Comparison of ENCODE assay signal across 8 cellular contexts in the genomic region with DNA sequence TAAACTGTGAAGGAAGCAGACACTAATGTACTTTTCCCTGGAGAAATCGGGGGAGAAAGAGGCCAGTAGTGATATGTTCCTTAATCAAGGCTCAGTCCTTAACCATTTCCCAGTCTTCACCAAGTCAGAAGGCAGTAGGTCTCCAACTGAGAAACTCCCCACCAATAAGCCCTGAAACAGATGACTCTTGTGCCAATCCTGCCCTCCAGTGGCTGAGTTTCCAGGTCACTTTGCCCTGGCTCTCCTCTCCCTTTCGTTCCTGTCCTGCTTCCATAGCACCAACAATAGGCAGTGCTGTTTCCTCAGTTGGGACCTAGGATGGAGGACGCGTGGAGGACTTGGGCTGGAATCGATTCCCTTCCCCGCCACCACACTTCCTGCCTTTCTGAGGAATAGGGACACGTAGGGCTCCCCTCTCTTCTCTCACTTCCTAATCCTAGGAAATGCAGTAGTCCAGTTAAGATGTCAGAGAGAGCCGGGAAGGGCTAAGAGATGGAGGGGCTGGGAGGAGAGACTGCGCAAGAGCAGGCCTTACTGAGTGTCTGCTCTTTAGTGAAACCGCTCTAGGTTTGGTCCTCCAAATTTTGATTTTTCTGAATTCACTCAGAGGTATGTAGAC. TPM values are rescaled to one million over a fixed set of nuclear protein-coding genes. Genes with fewer than 3 reads are reported as not detected.
DNase-seq lines count a peak whose midpoint lies in the region; ATAC-seq and TF ChIP-seq lines count a peak whose summit lies in the region.

No MANE protein-coding gene starts in this region.

- no peak overlapping the region for H3K9ac ChIP-seq in SK-N-MC (ENCODE audit: insufficient read length)
- no peak overlapping the region for H3K9ac ChIP-seq in fibroblast of lung (ENCODE audit: insufficient read depth, low read length)

- H2AFZ ChIP-seq in fibroblast of lung (ENCODE audit: low read length), result peak overlapping the region; percentile 46

- no peaks in the 10 kb centered on the region for H3K9me3 Mint-ChIP-seq in T-helper 2 cell treated with Interferon-gamma antibody and Interleukin-4, amounts not matched to agents 5 μg/mL and 100 μg/mL, for 36 hours

- H3K27me3 ChIP-seq in fibroblast of lung (ENCODE audit: control insufficient read depth, insufficient read depth, low read length), result no peaks in the 10 kb centered on the region

- no peak for ATAC-seq in GM21515 (IDR thresholded peaks at IDR 0.05; ENCODE audit: unreplicated experiment)

- H3K36me3 Mint-ChIP-seq in T-helper 2 cell treated with Interferon-gamma antibody and Interleukin-4, amounts not matched to agents 5 μg/mL and 100 μg/mL, for 36 hours (ENCODE audit: low read depth), result no peaks in the 10 kb centered on the region

- no peaks in the 10 kb centered on the region for H3K4me1 Mint-ChIP-seq in T-helper 2 cell treated with Interferon-gamma antibody and Interleukin-4, amounts not matched to agents 5 μg/mL and 100 μg/mL, for 36 hours (ENCODE audit: low read depth)

- H3K4me3 ChIP-seq in AG10803 (ENCODE audit: low read length) (no peak overlapping the region), SK-N-MC (no peak overlapping the region), fibroblast of lung (replicated peaks in 1 of 4; ENCODE audit: control extremely low read depth in 1 of 4, insufficient read depth in 1 of 4, low read depth in 3 of 4, low read length in 4 of 4) (no peak overlapping the region)

- H3K36me3 ChIP-seq in SK-N-MC (ENCODE audit: insufficient read depth, low read length) (no peaks in the 10 kb centered on the region), fibroblast of lung (ENCODE audit: control insufficient read depth, insufficient read depth, low read length) (no peaks in the 10 kb centered on the region)

- no peak overlapping the region for H3K27ac Mint-ChIP-seq in T-helper 2 cell treated with Interferon-gamma antibody and Interleukin-4, amounts not matched to agents 5 μg/mL and 100 μg/mL, for 36 hours

- no peaks in the 10 kb centered on the region for H3K79me2 ChIP-seq in fibroblast of lung (ENCODE audit: control insufficient read depth, insufficient read depth, low read length)

- H3K9me3 ChIP-seq in SK-N-MC (ENCODE audit: low read depth, low read length), result no peaks in the 10 kb centered on the region
- no peaks in the 10 kb centered on the region for H3K9me3 ChIP-seq in fibroblast of lung (ENCODE audit: control insufficient read depth, insufficient read depth, low read depth, low read length)

- H3K27ac ChIP-seq in SK-N-MC (no peak overlapping the region), fibroblast of lung (ENCODE audit: insufficient read depth, low read length) (no peak overlapping the region)

- H4K20me1 ChIP-seq in fibroblast of lung (ENCODE audit: control insufficient read depth, extremely low read depth, insufficient read depth, low read length), result no peaks in the 10 kb centered on the region

- H3K4me2 ChIP-seq in fibroblast of lung (ENCODE audit: extremely low read depth, insufficient read depth, low read length), result no peak overlapping the region

- DNase-seq in AG10803 (ENCODE audit: low read depth), result peak; percentile 85
- DNase-seq in M059J (ENCODE audit: low read depth), result peak; percentile 56
- peak; percentile 30 for DNase-seq in SK-N-MC (ENCODE audit: low read depth, low spot score)
- peak; percentile 69 to 81 for DNase-seq in fibroblast of lung (ENCODE audit: low read depth in 2 of 2)
- peak; percentile 77 for DNase-seq in renal cortical epithelial cell (ENCODE audit: low read depth)
- no peak for DNase-seq in T-helper 2 cell treated with Interferon-gamma antibody and Interleukin-4, amounts not matched to agents 5 μg/mL and 100 μg/mL, for 36 hours (ENCODE audit: low spot score)

- peaks cover 10% of the 10 kb centered on the region for H3K27me3 Mint-ChIP-seq in T-helper 2 cell treated with Interferon-gamma antibody and Interleukin-4, amounts not matched to agents 5 μg/mL and 100 μg/mL, for 36 hours (ENCODE audit: low read depth)

- H3K4me1 ChIP-seq in fibroblast of lung (ENCODE audit: control insufficient read depth, extremely low read depth, insufficient read depth, low read length), result no peaks in the 10 kb centered on the region

- no peak overlapping the region for H3K4me3 Mint-ChIP-seq in T-helper 2 cell treated with Interferon-gamma antibody and Interleukin-4, amounts not matched to agents 5 μg/mL and 100 μg/mL, for 36 hours

- peak; percentile 92 for TF ChIP-seq CTCF in AG10803 (conservative IDR thresholded peaks at IDR 0.05; ENCODE audit: low read length)
- peak; percentile 65 for TF ChIP-seq CTCF in GM12874 (IDR thresholded peaks at IDR 0.05; ENCODE audit: insufficient read depth, low read depth, low read length)
- peak; percentile 74 to 75 for TF ChIP-seq CTCF in fibroblast of lung (conservative IDR thresholded peaks at IDR 0.05 in 1 of 2, IDR thresholded peaks at IDR 0.05 in 1 of 2; ENCODE audit: low read depth in 1 of 2, low read length in 2 of 2)

RNA-seq across cellular contexts. Expression of a gene that starts 23.4 kb away (rescaled TPM):
- total RNA-seq in M059J (2014; rRNA removed; shearing (Covaris generic)), result 0.07 TPM in 1 of 2 replicates, not detected in the other
- total RNA-seq in fibroblast of lung (under 0.01 TPM in 1 of 2 replicates, not detected in the other), renal cortical epithelial cell (0.05 TPM in 1 of 2 replicates, not detected in the other)
- polyA plus RNA-seq in fibroblast of lung, result 0.08 TPM in 1 of 2 replicates, not detected in the other
- not detected in 2 replicates for polyA plus RNA-seq in fibroblast of lung (2012)
- not detected in 2 replicates for polyA minus RNA-seq in fibroblast of lung (ENCODE audit: low replicate concordance)
